28 cellular contexts compared by ENCODE assay signal in genomic region chr12:9719835-9720234, GRCh38. TPM values are rescaled to one million over a fixed set of nuclear protein-coding genes. Genes with fewer than 3 reads are reported as not detected.
DNase-seq lines count a peak whose midpoint lies in the region; ATAC-seq and TF ChIP-seq lines count a peak whose summit lies in the region.
"Had no signal": no experiment of that assay in that cellular context is flagged by ENCODE, and none has a peak within 500 bp of the region (broad histone marks: within the 10 kb centered on the region; RNA-seq: fewer than 3 reads in every experiment).

No MANE protein-coding gene starts in this region.

- H3K4me1 ChIP-seq in naive thymus-derived CD4-positive, alpha-beta T cell (ENCODE audit: control insufficient read depth in 2 of 2, insufficient read depth in 2 of 2, low read length in 2 of 2) = no peaks in the 10 kb centered on the region
- H3K4me1 ChIP-seq in neuronal stem cell (ENCODE audit: control insufficient read depth in 2 of 2, insufficient read depth in 1 of 2, low read depth in 1 of 2, low read length in 2 of 2) = no peaks in the 10 kb centered on the region
- H3K4me1 ChIP-seq: right atrium auricular region had no signal

- H3K27ac Mint-ChIP-seq in activated T-cell treated with anti-CD3 and anti-CD28 coated beads, Interleukin-2, amount 50 U/mL, for 24 hours = peak overlapping the region; percentile 0
- H3K27ac Mint-ChIP-seq in activated T-helper 1 cell treated with anti-CD3 and anti-CD28 coated beads, Interleukin-12 subunit alpha, Interleukin-12 subunit beta, Interleukin-2, Interleukin-4 antibody, amounts not matched to agents 30 ng/mL and 10 ng/mL and 1 ng/mL, durations not matched to agents 14 hours and 24 hours and 36 hours = peak overlapping the region; percentile 59
- peak overlapping the region in 2 of 9 donors; percentile 9 to 37 for H3K27ac Mint-ChIP-seq in naive thymus-derived CD4-positive, alpha-beta T cell

- H2AFZ ChIP-seq in neuronal stem cell (ENCODE audit: low read length) = no peak overlapping the region

- no peak overlapping the region for H2BK12ac ChIP-seq in neuronal stem cell (ENCODE audit: low read length)

- H3K4me2 ChIP-seq in neuronal stem cell (ENCODE audit: insufficient read depth, low read length, poor library complexity, severe bottlenecking) = no peak overlapping the region

- no peak overlapping the region for H3K23ac ChIP-seq in neuronal stem cell (ENCODE audit: low read depth, low read length, poor library complexity)

- no peak overlapping the region for H3K18ac ChIP-seq in neuronal stem cell (ENCODE audit: low read length)

- peaks cover 48% of the 10 kb centered on the region for H3K4me1 Mint-ChIP-seq in activated T-cell treated with anti-CD3 and anti-CD28 coated beads, Interleukin-2, amount 50 U/mL, for 24 hours (ENCODE audit: low read depth)
- H3K4me1 Mint-ChIP-seq in activated T-helper 1 cell treated with anti-CD3 and anti-CD28 coated beads, Interleukin-12 subunit alpha, Interleukin-12 subunit beta, Interleukin-2, Interleukin-4 antibody, amounts not matched to agents 30 ng/mL and 10 ng/mL and 1 ng/mL, durations not matched to agents 14 hours and 24 hours and 36 hours (ENCODE audit: low read depth) = peaks cover 53% of the 10 kb centered on the region
- peaks cover 9 to 40% (median 37%) of the 10 kb centered on the region in 7 donors for H3K4me1 Mint-ChIP-seq in naive thymus-derived CD4-positive, alpha-beta T cell

- intact Hi-C loops in activated T-helper 1 cell treated with anti-CD3 and anti-CD28 coated beads, Interleukin-12 subunit alpha, Interleukin-12 subunit beta, Interleukin-2, Interleukin-4 antibody, amounts not matched to agents 30 ng/mL and 10 ng/mL and 1 ng/mL, durations not matched to agents 14 hours and 24 hours and 36 hours (cut with micrococcal nuclease) = no loop called here
- intact Hi-C loops in naive thymus-derived CD4-positive, alpha-beta T cell (cut with micrococcal nuclease) = no loop called here

- H4K8ac ChIP-seq in neuronal stem cell (ENCODE audit: low read depth, low read length) = no peak overlapping the region

- peaks cover 30% of the 10 kb centered on the region for H3K36me3 Mint-ChIP-seq in activated T-cell treated with anti-CD3 and anti-CD28 coated beads, Interleukin-2, amount 50 U/mL, for 24 hours (ENCODE audit: low read depth)
- H3K36me3 Mint-ChIP-seq in activated T-helper 1 cell treated with anti-CD3 and anti-CD28 coated beads, Interleukin-12 subunit alpha, Interleukin-12 subunit beta, Interleukin-2, Interleukin-4 antibody, amounts not matched to agents 30 ng/mL and 10 ng/mL and 1 ng/mL, durations not matched to agents 14 hours and 24 hours and 36 hours (ENCODE audit: low read depth) = peaks cover 33% of the 10 kb centered on the region
- H3K36me3 Mint-ChIP-seq in naive thymus-derived CD4-positive, alpha-beta T cell = peaks cover 0 to 41% (median 0%) of the 10 kb centered on the region in 5 donors

- no peak overlapping the region for H2AK5ac ChIP-seq in neuronal stem cell (ENCODE audit: low read depth, low read length)

- TF ChIP-seq POLR2A in GM18951 (IDR thresholded peaks at IDR 0.05; ENCODE audit: extremely low read depth, insufficient read depth, insufficient read length) = peak; percentile 19

- no peaks in the 10 kb centered on the region for H3K27me3 Mint-ChIP-seq in activated T-cell treated with anti-CD3 and anti-CD28 coated beads, Interleukin-2, amount 50 U/mL, for 24 hours
- H3K27me3 Mint-ChIP-seq in activated T-helper 1 cell treated with anti-CD3 and anti-CD28 coated beads, Interleukin-12 subunit alpha, Interleukin-12 subunit beta, Interleukin-2, Interleukin-4 antibody, amounts not matched to agents 30 ng/mL and 10 ng/mL and 1 ng/mL, durations not matched to agents 14 hours and 24 hours and 36 hours (ENCODE audit: insufficient read depth) = peaks cover 3% of the 10 kb centered on the region
- H3K27me3 Mint-ChIP-seq in naive thymus-derived CD4-positive, alpha-beta T cell = no peaks in the 10 kb centered on the region

- no peaks in the 10 kb centered on the region for H3K9me3 ChIP-seq in naive thymus-derived CD4-positive, alpha-beta T cell (ENCODE audit: control insufficient read depth in 2 of 3, low read length in 3 of 3)
- H3K9me3 ChIP-seq in neuronal stem cell (replicated peaks in 1 of 2; ENCODE audit: control insufficient read depth in 2 of 2, insufficient read depth in 1 of 2, low read depth in 1 of 2, low read length in 2 of 2) = peaks cover 0 to 2% of the 10 kb centered on the region in 2 donors
- H3K9me3 ChIP-seq: right atrium auricular region, vagina had no signal

- H2BK15ac ChIP-seq in neuronal stem cell (ENCODE audit: low read length) = no peak overlapping the region

- no peak overlapping the region for H3K27ac ChIP-seq in naive thymus-derived CD4-positive, alpha-beta T cell (ENCODE audit: low read depth, low read length)
- H3K27ac ChIP-seq in neuronal stem cell (replicated peaks; ENCODE audit: low read length) = no peak overlapping the region
- H3K27ac ChIP-seq: right atrium auricular region, vagina had no signal

- no peaks in the 10 kb centered on the region for H3K9me3 Mint-ChIP-seq in activated T-cell treated with anti-CD3 and anti-CD28 coated beads, Interleukin-2, amount 50 U/mL, for 24 hours
- H3K9me3 Mint-ChIP-seq in activated T-helper 1 cell treated with anti-CD3 and anti-CD28 coated beads, Interleukin-12 subunit alpha, Interleukin-12 subunit beta, Interleukin-2, Interleukin-4 antibody, amounts not matched to agents 30 ng/mL and 10 ng/mL and 1 ng/mL, durations not matched to agents 14 hours and 24 hours and 36 hours = no peaks in the 10 kb centered on the region
- peaks cover 0 to 3% (median 0%) of the 10 kb centered on the region in 11 donors for H3K9me3 Mint-ChIP-seq in naive thymus-derived CD4-positive, alpha-beta T cell
- H3K9me3 Mint-ChIP-seq: CD14-positive monocyte had no signal

- POLR2A ChIA-PET in naive thymus-derived CD4-positive, alpha-beta T cell (lab: Charles Lee) = interaction anchor here (1.1 kb wide), 1 partner anchor 23 kb away, joined by 3 read pairs; no protein-coding TSS in a partner anchor

- WGBS in neuronal stem cell (ENCODE audit: extremely low coverage in 2 of 2, insufficient read length in 2 of 2, insufficient replicate concordance in 1 of 2), 2 donors = no CpG with 5 or more reads among the region's 2 CpGs

- no peak for DNase-seq in activated T-cell treated with anti-CD3 and anti-CD28 coated beads, Interleukin-2, amount 50 U/mL, for 24 hours
- DNase-seq in activated T-cell treated with anti-CD3 and anti-CD28 coated beads for 4 hours (no peak), neuronal stem cell (ENCODE audit: low spot score) (no peak)
- no peak for DNase-seq in activated T-helper 1 cell treated with anti-CD3 and anti-CD28 coated beads, Interleukin-12 subunit alpha, Interleukin-12 subunit beta, Interleukin-2, Interleukin-4 antibody, amounts not matched to agents 30 ng/mL and 10 ng/mL and 1 ng/mL, durations not matched to agents 14 hours and 24 hours and 36 hours (ENCODE audit: low spot score)
- no peak for DNase-seq in stimulated activated naive CD8-positive, alpha-beta T cell treated with anti-CD3 and anti-CD28 coated beads, Interleukin-15, Interleukin-2, amounts not matched to agents 100 U/mL and 50 U/mL, for 24 hours
- no peak for DNase-seq in naive thymus-derived CD4-positive, alpha-beta T cell
- DNase-seq: ACHN; activated CD4-positive, alpha-beta T cell treated with anti-CD3 and anti-CD28 coated beads for 4 hours; activated naive CD4-positive, alpha-beta T cell treated with anti-CD3 and anti-CD28 coated beads, Interleukin-2, amount 50 U/mL, for 16 hours; cerebellar nuclear complex; erythroblast; foreskin melanocyte; GDM1; hippocampal formation; islet precursor cell; NCI-H2171; NCI-H774; PC-3; SHP77; stimulated activated CD4-positive, alpha-beta T cell treated with anti-CD3 and anti-CD28 coated beads, Interleukin-12 subunit alpha, Interleukin-12 subunit beta, amount 100 ng/mL, for 4 hours had no signal

- H3K4me3 Mint-ChIP-seq in activated T-cell treated with anti-CD3 and anti-CD28 coated beads, Interleukin-2, amount 50 U/mL, for 24 hours = no peak overlapping the region
- no peak overlapping the region for H3K4me3 Mint-ChIP-seq in activated T-helper 1 cell treated with anti-CD3 and anti-CD28 coated beads, Interleukin-12 subunit alpha, Interleukin-12 subunit beta, Interleukin-2, Interleukin-4 antibody, amounts not matched to agents 30 ng/mL and 10 ng/mL and 1 ng/mL, durations not matched to agents 14 hours and 24 hours and 36 hours
- no peak overlapping the region for H3K4me3 Mint-ChIP-seq in naive thymus-derived CD4-positive, alpha-beta T cell
- H3K4me3 Mint-ChIP-seq: CD14-positive monocyte had no signal

- H3K14ac ChIP-seq in neuronal stem cell (ENCODE audit: low read length) = no peak overlapping the region

- H2BK5ac ChIP-seq in neuronal stem cell (ENCODE audit: low read length) = no peak overlapping the region

- ATAC-seq in stimulated activated naive CD8-positive, alpha-beta T cell treated with anti-CD3 and anti-CD28 coated beads, Interleukin-15, Interleukin-2, amounts not matched to agents 100 U/mL and 50 U/mL, for 24 hours = peak; percentile 84
- ATAC-seq in naive thymus-derived CD4-positive, alpha-beta T cell = no peak
- no peak for ATAC-seq in GM21619 (IDR thresholded peaks at IDR 0.05; ENCODE audit: unreplicated experiment)
- ATAC-seq: PC-3 had no signal

- in situ Hi-C loops in GM18951 (cut with MboI; ENCODE audit: low sequenced_read_pairs, unreplicated experiment) = no loop called here

- no peaks in the 10 kb centered on the region for H3K36me3 ChIP-seq in naive thymus-derived CD4-positive, alpha-beta T cell (ENCODE audit: control insufficient read depth in 2 of 3, insufficient read depth in 3 of 3, low read length in 3 of 3)
- no peaks in the 10 kb centered on the region for H3K36me3 ChIP-seq in neuronal stem cell (replicated peaks in 1 of 2; ENCODE audit: control insufficient read depth in 2 of 2, insufficient read depth in 2 of 2, low read length in 2 of 2)
- H3K36me3 ChIP-seq: right atrium auricular region, vagina had no signal

- no peak overlapping the region for H3K4ac ChIP-seq in neuronal stem cell (ENCODE audit: low read length)

- no peaks in the 10 kb centered on the region for H3K27me3 ChIP-seq in naive thymus-derived CD4-positive, alpha-beta T cell (ENCODE audit: control insufficient read depth in 2 of 2, insufficient read depth in 2 of 2, low read length in 2 of 2)
- no peaks in the 10 kb centered on the region for H3K27me3 ChIP-seq in neuronal stem cell (ENCODE audit: control insufficient read depth in 3 of 3, insufficient read depth in 3 of 3, low read depth in 1 of 3, low read length in 3 of 3)
- H3K27me3 ChIP-seq: right atrium auricular region, vagina had no signal

- no peak overlapping the region for H2BK120ac ChIP-seq in neuronal stem cell (ENCODE audit: low read depth, low read length)

- no peaks in the 10 kb centered on the region for H3K79me1 ChIP-seq in neuronal stem cell (ENCODE audit: low read depth, low read length)

- CTCF ChIA-PET in naive thymus-derived CD4-positive, alpha-beta T cell (lab: Charles Lee) = no interaction called here

- H3K4me3 ChIP-seq in naive thymus-derived CD4-positive, alpha-beta T cell (ENCODE audit: low read length) = no peak overlapping the region
- H3K4me3 ChIP-seq in neuronal stem cell (ENCODE audit: low read length in 2 of 2) = no peak overlapping the region
- H3K4me3 ChIP-seq: right atrium auricular region, vagina had no signal

- H3K9ac ChIP-seq in neuronal stem cell (ENCODE audit: low read depth, low read length, poor library complexity) = no peak overlapping the region

- no peak overlapping the region for H4K91ac ChIP-seq in neuronal stem cell (ENCODE audit: low read depth, low read length, poor library complexity)

RNA-seq across cellular contexts. Expression of gene CLECL1, which starts 13.1 kb away (rescaled TPM):
- 7.6 and 9.1 TPM in 2 replicates for total RNA-seq in activated T-helper 1 cell treated with anti-CD3 and anti-CD28 coated beads, Interleukin-12 subunit alpha, Interleukin-12 subunit beta, Interleukin-2, Interleukin-4 antibody, amounts not matched to agents 30 ng/mL and 10 ng/mL and 1 ng/mL, durations not matched to agents 14 hours and 24 hours and 36 hours
- total RNA-seq in naive thymus-derived CD4-positive, alpha-beta T cell = 1 to 10 TPM in 2 of 5 experiments, under 1 TPM in 1, not detected in 2; 0.43 to 6.1 (median 2.5) TPM
- under 1 TPM; 0.38 to 0.39 TPM for polyA plus RNA-seq in naive thymus-derived CD4-positive, alpha-beta T cell
- polyA plus RNA-seq in neuronal stem cell (2013, experiment 1 of 2) = not detected
- polyA plus RNA-seq in neuronal stem cell (2013, experiment 2 of 2) = not detected
- total RNA-seq: lower leg skin, osteocyte, PC-3, right atrium auricular region, temporal lobe, vagina had no signal

RNA-seq across cellular contexts. Expression of gene CD69, which starts 40.9 kb away (rescaled TPM):
- 90.5 and 93.2 TPM in 2 replicates for total RNA-seq in activated T-helper 1 cell treated with anti-CD3 and anti-CD28 coated beads, Interleukin-12 subunit alpha, Interleukin-12 subunit beta, Interleukin-2, Interleukin-4 antibody, amounts not matched to agents 30 ng/mL and 10 ng/mL and 1 ng/mL, durations not matched to agents 14 hours and 24 hours and 36 hours
- total RNA-seq in naive thymus-derived CD4-positive, alpha-beta T cell = 100 to 1,000 TPM in 3 of 5 experiments, 10 to 100 TPM in 2; 25.8 to 588 (median 125) TPM
- polyA plus RNA-seq in naive thymus-derived CD4-positive, alpha-beta T cell = 100 to 1,000 TPM; 113 to 201 TPM
- not detected for polyA plus RNA-seq in neuronal stem cell (2013, experiment 1 of 2)
- not detected for polyA plus RNA-seq in neuronal stem cell (2013, experiment 2 of 2)
- total RNA-seq: osteocyte, PC-3 had no signal

RNA-seq across cellular contexts. Expression of gene CLEC2D, which starts 50.3 kb away (rescaled TPM):
- 371 and 395 TPM in 2 replicates for total RNA-seq in activated T-helper 1 cell treated with anti-CD3 and anti-CD28 coated beads, Interleukin-12 subunit alpha, Interleukin-12 subunit beta, Interleukin-2, Interleukin-4 antibody, amounts not matched to agents 30 ng/mL and 10 ng/mL and 1 ng/mL, durations not matched to agents 14 hours and 24 hours and 36 hours
- 100 to 1,000 TPM; 182 to 378 (median 327) TPM for total RNA-seq in naive thymus-derived CD4-positive, alpha-beta T cell
- polyA plus RNA-seq in naive thymus-derived CD4-positive, alpha-beta T cell = 100 to 1,000 TPM; 319 to 323 TPM
- 5.4 TPM for polyA plus RNA-seq in neuronal stem cell (2013, experiment 1 of 2)
- 6.1 TPM for polyA plus RNA-seq in neuronal stem cell (2013, experiment 2 of 2)
